2 cellular contexts compared by ENCODE assay signal in the genomic region with DNA sequence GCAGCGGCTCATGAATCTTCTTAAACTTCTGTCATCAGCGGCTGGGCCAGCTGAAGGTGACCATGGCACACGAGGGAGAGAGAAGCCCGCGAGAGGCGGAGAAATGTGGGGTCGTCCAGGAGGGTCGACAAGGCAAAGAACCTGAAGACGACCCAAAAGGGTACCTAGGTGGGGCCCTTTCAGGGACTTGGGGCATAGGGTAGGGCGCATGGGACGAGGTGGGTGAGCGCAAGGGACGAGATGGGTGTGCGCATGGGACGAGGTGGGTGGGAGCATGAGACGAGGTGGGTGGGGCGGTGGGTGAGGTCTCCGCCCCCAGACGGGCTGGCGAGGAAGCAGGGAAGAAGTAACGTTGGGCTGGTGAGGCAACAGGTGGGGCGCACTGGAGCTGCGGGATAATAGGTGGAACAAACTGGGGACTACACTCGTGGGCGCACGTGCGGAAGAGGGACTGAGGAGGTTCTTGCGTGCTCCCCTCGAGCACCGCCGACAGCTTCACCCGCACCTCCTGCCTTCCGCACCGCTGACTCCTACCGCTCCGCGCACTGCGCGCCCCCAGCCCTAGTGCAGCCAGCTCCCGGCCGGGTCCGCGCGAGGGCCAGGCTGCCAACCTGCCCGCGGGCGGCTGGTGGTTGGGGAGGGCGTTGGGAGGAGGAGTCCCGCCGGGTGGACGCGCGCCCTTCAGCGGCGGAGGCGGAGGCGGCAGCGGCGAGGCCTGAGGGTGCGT.
A peak's percentile ranks its signal among the peaks of the same experiment; 100 is the strongest.
TF ChIP-seq lines count a peak whose summit lies in the region.

No MANE protein-coding gene starts in this region.

TF ChIP-seq in WTC11, 78 proteins besides CTCF, POLR2A, EP300 and RAD21 (continues in another document):
- TF ChIP-seq ZNF263 (CRISPR knock-in tag; IDR thresholded peaks at IDR 0.05; ENCODE audit: low read depth) (peak; percentile 68; the same call in 1 of the 2 replicates), RORB (CRISPR knock-in tag; IDR thresholded peaks at IDR 0.05) (no peak), SMAD4 (CRISPR knock-in tag; IDR thresholded peaks at IDR 0.05) (0 out of 2 replicates have a peak, but pooled peaks have one; percentile 64), FOXP1 (CRISPR knock-in tag; IDR thresholded peaks at IDR 0.05; ENCODE audit: borderline replicate concordance) (peak; percentile 87), FOXK1 (CRISPR knock-in tag; IDR thresholded peaks at IDR 0.05) (peak; percentile 24; the same call in 1 of the 2 replicates), E2F1 (CRISPR knock-in tag; IDR thresholded peaks at IDR 0.05) (no peak), CREB1 (CRISPR knock-in tag; IDR thresholded peaks at IDR 0.05) (no peak), JAZF1 (CRISPR knock-in tag; IDR thresholded peaks at IDR 0.05) (no peak), ATF1 (CRISPR knock-in tag; IDR thresholded peaks at IDR 0.05) (no peak), ZNF138 (CRISPR knock-in tag; conservative IDR thresholded peaks at IDR 0.05) (no peak), NR1H2 (CRISPR knock-in tag; IDR thresholded peaks at IDR 0.05) (no peak), ZMAT4 (CRISPR knock-in tag; IDR thresholded peaks at IDR 0.05) (no peak), MXD4 (CRISPR knock-in tag; IDR thresholded peaks at IDR 0.05; ENCODE audit: borderline replicate concordance) (no peak), RELA (CRISPR knock-in tag; IDR thresholded peaks at IDR 0.05; ENCODE audit: borderline replicate concordance) (no peak), NR3C1 (CRISPR knock-in tag; conservative IDR thresholded peaks at IDR 0.05; ENCODE audit: low read depth) (no peak), ZNF396 (CRISPR knock-in tag; IDR thresholded peaks at IDR 0.05; ENCODE audit: borderline replicate concordance) (no peak), MYBL2 (CRISPR knock-in tag; IDR thresholded peaks at IDR 0.05) (peak; percentile 80), PRRX2 (CRISPR knock-in tag; IDR thresholded peaks at IDR 0.05) (no peak), NFYB (CRISPR knock-in tag; conservative IDR thresholded peaks at IDR 0.05; ENCODE audit: low read depth) (no peak), SP1 (CRISPR knock-in tag; conservative IDR thresholded peaks at IDR 0.05) (peak; percentile 34; the same call in 1 of the 2 replicates), ZBTB21 (CRISPR knock-in tag; IDR thresholded peaks at IDR 0.05; ENCODE audit: borderline replicate concordance) (no peak), ZNF219 (CRISPR knock-in tag; IDR thresholded peaks at IDR 0.05; ENCODE audit: borderline replicate concordance) (no peak), HMGXB4 (CRISPR knock-in tag; IDR thresholded peaks at IDR 0.05) (no peak; the same call in 1 of the 2 replicates), ZNF232 (CRISPR knock-in tag; IDR thresholded peaks at IDR 0.05) (peak; percentile 68; the same call in 1 of the 2 replicates)
- TF ChIP-seq, protein P1, sequence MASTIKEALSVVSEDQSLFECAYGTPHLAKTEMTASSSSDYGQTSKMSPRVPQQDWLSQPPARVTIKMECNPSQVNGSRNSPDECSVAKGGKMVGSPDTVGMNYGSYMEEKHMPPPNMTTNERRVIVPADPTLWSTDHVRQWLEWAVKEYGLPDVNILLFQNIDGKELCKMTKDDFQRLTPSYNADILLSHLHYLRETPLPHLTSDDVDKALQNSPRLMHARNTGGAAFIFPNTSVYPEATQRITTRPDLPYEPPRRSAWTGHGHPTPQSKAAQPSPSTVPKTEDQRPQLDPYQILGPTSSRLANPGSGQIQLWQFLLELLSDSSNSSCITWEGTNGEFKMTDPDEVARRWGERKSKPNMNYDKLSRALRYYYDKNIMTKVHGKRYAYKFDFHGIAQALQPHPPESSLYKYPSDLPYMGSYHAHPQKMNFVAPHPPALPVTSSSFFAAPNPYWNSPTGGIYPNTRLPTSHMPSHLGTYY (CRISPR knock-in tag; IDR thresholded peaks at IDR 0.05), result no peak

TF ChIP-seq in H1, 55 proteins besides CTCF, POLR2A, EP300 and RAD21:
- TF ChIP-seq CREB1 (IDR thresholded peaks at IDR 0.05) (0 out of 2 replicates have a peak, but pooled peaks have one; percentile 34), SUZ12 (IDR thresholded peaks at IDR 0.05; ENCODE audit: low read length) (no peak), ATF3 (IDR thresholded peaks at IDR 0.05; ENCODE audit: insufficient read depth, low read depth, low read length) (no peak), NRF1 (IDR thresholded peaks at IDR 0.05; ENCODE audit: low read depth, low read length) (no peak), SP1 (IDR thresholded peaks at IDR 0.05; ENCODE audit: low read depth, low read length) (no peak), SIX5 (IDR thresholded peaks at IDR 0.05; ENCODE audit: low read depth, low read length) (no peak), PHF8 (conservative IDR thresholded peaks at IDR 0.05; ENCODE audit: low read depth, low read length) (0 out of 2 replicates have a peak, but pooled peaks have one; percentile 25), RNF2 (IDR thresholded peaks at IDR 0.05; ENCODE audit: borderline replicate concordance, low read depth, low read length, missing control alignments, poor library complexity, severe bottlenecking) (peak; percentile 39), HDAC2 (IDR thresholded peaks at IDR 0.05; ENCODE audit: borderline replicate concordance in 1 of 2, low read depth in 2 of 2, low read length in 2 of 2) (0 out of 4 replicates have a peak, but pooled peaks of 1 of the 2 experiments have one; percentile 60), SIRT6 (IDR thresholded peaks at IDR 0.05; ENCODE audit: low read length) (no peak), CHD7 (IDR thresholded peaks at IDR 0.05; ENCODE audit: insufficient replicate concordance, low read length) (no peak), MAFK (IDR thresholded peaks at IDR 0.05; ENCODE audit: low read depth, low read length) (no peak), TEAD4 (IDR thresholded peaks at IDR 0.05; ENCODE audit: low read depth, low read length) (no peak), SAP30 (IDR thresholded peaks at IDR 0.05; ENCODE audit: insufficient read depth, insufficient replicate concordance, low read length) (peak; percentile 73), BACH1 (IDR thresholded peaks at IDR 0.05; ENCODE audit: low read length) (peak; percentile 58; the same call in 1 of the 2 replicates), RBBP5 (IDR thresholded peaks at IDR 0.05; ENCODE audit: borderline replicate concordance, low read depth, low read length) (peak; percentile 80), JUN (IDR thresholded peaks at IDR 0.05; ENCODE audit: low read depth, low read length) (no peak), POLR2AphosphoS5 (IDR thresholded peaks at IDR 0.05; ENCODE audit: low read depth, low read length) (no peak), JUND (IDR thresholded peaks at IDR 0.05; ENCODE audit: low read length) (no peak), MAX (IDR thresholded peaks at IDR 0.05) (peak; percentile 86), SIN3A (conservative IDR thresholded peaks at IDR 0.05 in 1 of 2, IDR thresholded peaks at IDR 0.05 in 1 of 2; ENCODE audit: low read depth in 1 of 2, low read length in 2 of 2) (no peak), KDM4A (IDR thresholded peaks at IDR 0.05; ENCODE audit: low read depth, low read length, severe bottlenecking) (peak; percentile 83), HDAC6 (IDR thresholded peaks at IDR 0.05; ENCODE audit: low read depth, low read length) (no peak), TAF1 (IDR thresholded peaks at IDR 0.05; ENCODE audit: low read depth, low read length) (no peak), BRCA1 (IDR thresholded peaks at IDR 0.05; ENCODE audit: low read depth, low read length) (no peak), NANOG (IDR thresholded peaks at IDR 0.05; ENCODE audit: insufficient read depth, low read depth, low read length, poor library complexity, severe bottlenecking) (no peak)
- TF ChIP-seq, protein P2, sequence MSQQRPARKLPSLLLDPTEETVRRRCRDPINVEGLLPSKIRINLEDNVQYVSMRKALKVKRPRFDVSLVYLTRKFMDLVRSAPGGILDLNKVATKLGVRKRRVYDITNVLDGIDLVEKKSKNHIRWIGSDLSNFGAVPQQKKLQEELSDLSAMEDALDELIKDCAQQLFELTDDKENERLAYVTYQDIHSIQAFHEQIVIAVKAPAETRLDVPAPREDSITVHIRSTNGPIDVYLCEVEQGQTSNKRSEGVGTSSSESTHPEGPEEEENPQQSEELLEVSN (IDR thresholded peaks at IDR 0.05), result peak; percentile 22; the same call in 1 of the 2 replicates
TF ChIP-seq in H1: peak in this region for 10.
